In the genomic region with DNA sequence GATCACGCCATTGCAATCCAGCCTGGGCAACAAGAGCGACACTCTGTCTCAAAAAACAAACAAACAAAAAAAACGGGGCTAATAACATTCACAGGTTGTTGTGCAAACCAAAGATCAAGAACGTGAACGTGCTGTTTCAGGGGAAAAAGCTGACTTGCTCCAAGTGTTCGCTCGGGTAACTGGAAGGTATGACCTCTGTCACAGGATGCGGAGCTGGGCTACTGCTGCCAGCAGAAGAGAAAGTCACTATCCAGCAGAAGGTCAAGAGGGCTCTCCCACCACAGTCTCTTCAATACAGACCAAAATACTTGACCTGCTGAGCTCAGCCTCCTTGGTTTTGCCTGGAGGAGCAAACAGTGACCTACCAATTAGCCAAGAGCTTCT, we compare ENCODE assay signal across 1 cellular context.
TF ChIP-seq lines count a peak whose summit lies in the region.

No MANE protein-coding gene starts in this region.

TF ChIP-seq in GM12878, 131 proteins besides CTCF, POLR2A, EP300 and RAD21 (continued from another document):
- TF ChIP-seq BHLHE40 (IDR thresholded peaks at IDR 0.05; ENCODE audit: borderline replicate concordance in 1 of 2, low read depth in 2 of 2, low read length in 1 of 2): no peak
- TF ChIP-seq, protein P1, sequence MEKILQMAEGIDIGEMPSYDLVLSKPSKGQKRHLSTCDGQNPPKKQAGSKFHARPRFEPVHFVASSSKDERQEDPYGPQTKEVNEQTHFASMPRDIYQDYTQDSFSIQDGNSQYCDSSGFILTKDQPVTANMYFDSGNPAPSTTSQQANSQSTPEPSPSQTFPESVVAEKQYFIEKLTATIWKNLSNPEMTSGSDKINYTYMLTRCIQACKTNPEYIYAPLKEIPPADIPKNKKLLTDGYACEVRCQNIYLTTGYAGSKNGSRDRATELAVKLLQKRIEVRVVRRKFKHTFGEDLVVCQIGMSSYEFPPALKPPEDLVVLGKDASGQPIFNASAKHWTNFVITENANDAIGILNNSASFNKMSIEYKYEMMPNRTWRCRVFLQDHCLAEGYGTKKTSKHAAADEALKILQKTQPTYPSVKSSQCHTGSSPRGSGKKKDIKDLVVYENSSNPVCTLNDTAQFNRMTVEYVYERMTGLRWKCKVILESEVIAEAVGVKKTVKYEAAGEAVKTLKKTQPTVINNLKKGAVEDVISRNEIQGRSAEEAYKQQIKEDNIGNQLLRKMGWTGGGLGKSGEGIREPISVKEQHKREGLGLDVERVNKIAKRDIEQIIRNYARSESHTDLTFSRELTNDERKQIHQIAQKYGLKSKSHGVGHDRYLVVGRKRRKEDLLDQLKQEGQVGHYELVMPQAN (conservative IDR thresholded peaks at IDR 0.05): no peak
